8 cellular contexts compared by ENCODE assay signal in genomic region chr14:39988939-39989338, GRCh38.
DNase-seq lines count a peak whose midpoint lies in the region; ATAC-seq, FAIRE-seq and TF ChIP-seq lines count a peak whose summit lies in the region.

No MANE protein-coding gene starts in this region.

- H3K14ac ChIP-seq in H1 (ENCODE audit: insufficient read length): no peak overlapping the region

- no peak overlapping the region for H3K27ac Mint-ChIP-seq in stimulated activated effector memory CD8-positive, alpha-beta T cell treated with anti-CD3 and anti-CD28 coated beads, Interleukin-12 subunit alpha, Interleukin-12 subunit beta, amount 100 ng/mL, for 72 hours

- peak; percentile 57 for FAIRE-seq in H1 (lab: Jason Lieb, UNC)

- TF ChIP-seq CTCF in A673 (conservative IDR thresholded peaks at IDR 0.05; ENCODE audit: low read depth, low read length) (peak; percentile 58), H1 (IDR thresholded peaks at IDR 0.05; ENCODE audit: control extremely low read depth in 1 of 3, insufficient read depth in 1 of 3, low read depth in 1 of 3, low read length in 3 of 3) (peak in 2 of 3 experiments; percentile 37 to 59; a peak in 2 of 4 replicates), retinal pigment epithelial cell (conservative IDR thresholded peaks at IDR 0.05; ENCODE audit: low read depth, low read length) (peak; percentile 67)

- H3K36me3 ChIP-seq in A673 (ENCODE audit: insufficient read depth, low read length, poor library complexity, severe bottlenecking): no peaks in the 10 kb centered on the region
- H3K36me3 ChIP-seq in H1 (ENCODE audit: control insufficient read depth in 2 of 4, insufficient read depth in 4 of 4, low read length in 3 of 4): no peaks in the 10 kb centered on the region

- no peak overlapping the region for H4K5ac ChIP-seq in H1 (ENCODE audit: insufficient read length, low read depth, low read length)

- POLR2A ChIA-PET in A673 (lab: Charles Lee; ENCODE audit: low non-redundant PET) (no interaction called here), H1 (lab: Charles Lee; ENCODE audit: partially characterized antibody) (no interaction called here)

- H3K27me3 ChIP-seq in A673 (replicated peaks; ENCODE audit: insufficient read depth, low read depth, low read length, poor library complexity) (no peaks in the 10 kb centered on the region), H1 (replicated peaks in 1 of 4; ENCODE audit: control insufficient read depth in 3 of 4, extremely low read depth in 1 of 4, insufficient read depth in 3 of 4, low read length in 3 of 4) (no peaks in the 10 kb centered on the region)

- CTCF ChIA-PET in A673 (lab: Charles Lee): no interaction called here
- CTCF ChIA-PET in H1 (lab: Charles Lee; ENCODE audit: partially characterized antibody): interaction anchor here (1.1 to 1.3 kb wide), 3 partner anchors 19 to 520 kb away, joined by 3 to 4 read pairs (median 4); no protein-coding TSS in a partner anchor

- H2BK120ac ChIP-seq in H1 (replicated peaks; ENCODE audit: low read depth, low read length): no peak overlapping the region

- no peak overlapping the region for H2AK5ac ChIP-seq in H1 (ENCODE audit: low read depth, low read length)

- H3K4me3 Mint-ChIP-seq in stimulated activated effector memory CD8-positive, alpha-beta T cell treated with anti-CD3 and anti-CD28 coated beads, Interleukin-12 subunit alpha, Interleukin-12 subunit beta, amount 100 ng/mL, for 72 hours: no peak overlapping the region

- no TSS peak for BruUV-seq in A673 (replicated peaks; lab: Mats Ljungman, UMichigan)

- no peaks in the 10 kb centered on the region for H3K79me2 ChIP-seq in H1 (ENCODE audit: control insufficient read depth in 1 of 2, insufficient read depth in 2 of 2, low read length in 2 of 2)

- no peak overlapping the region for H2BK5ac ChIP-seq in H1 (ENCODE audit: low read depth, low read length)

- H3K9ac ChIP-seq in H1 (replicated peaks in 1 of 4; ENCODE audit: extremely low read depth in 1 of 4, low read depth in 3 of 4, low read length in 3 of 4): no peak overlapping the region

- peak; percentile 46 for ATAC-seq in HG03442 (IDR thresholded peaks at IDR 0.05; ENCODE audit: unreplicated experiment)
- no peak for ATAC-seq in HG02852 (IDR thresholded peaks at IDR 0.05; ENCODE audit: unreplicated experiment)
- ATAC-seq in stimulated activated effector memory CD8-positive, alpha-beta T cell treated with anti-CD3 and anti-CD28 coated beads, Interleukin-12 subunit alpha, Interleukin-12 subunit beta, amount 100 ng/mL, for 72 hours: no peak

- H3K23ac ChIP-seq in H1 (ENCODE audit: insufficient read length): no peak overlapping the region

- H3K27ac ChIP-seq in A673 (ENCODE audit: low read depth, low read length, poor library complexity, severe bottlenecking) (no peak overlapping the region), H1 (ENCODE audit: low read depth, low read length) (no peak overlapping the region)

- H4K8ac ChIP-seq in H1 (ENCODE audit: extremely low read depth, insufficient read depth, low read length): no peak overlapping the region

- H3K9me3 Mint-ChIP-seq in stimulated activated effector memory CD8-positive, alpha-beta T cell treated with anti-CD3 and anti-CD28 coated beads, Interleukin-12 subunit alpha, Interleukin-12 subunit beta, amount 100 ng/mL, for 72 hours: no peaks in the 10 kb centered on the region

- H3K4ac ChIP-seq in H1 (replicated peaks; ENCODE audit: insufficient read length, low read depth, low read length): no peak overlapping the region

- H3K36me3 Mint-ChIP-seq in stimulated activated effector memory CD8-positive, alpha-beta T cell treated with anti-CD3 and anti-CD28 coated beads, Interleukin-12 subunit alpha, Interleukin-12 subunit beta, amount 100 ng/mL, for 72 hours: no peaks in the 10 kb centered on the region

- H3K18ac ChIP-seq in H1 (ENCODE audit: extremely low read depth, low read length): no peak overlapping the region

- TF ChIP-seq EP300 in H1 (IDR thresholded peaks at IDR 0.05; ENCODE audit: borderline replicate concordance in 1 of 2, low read depth in 2 of 2, low read length in 2 of 2): no peak

- H3K4me1 Mint-ChIP-seq in stimulated activated effector memory CD8-positive, alpha-beta T cell treated with anti-CD3 and anti-CD28 coated beads, Interleukin-12 subunit alpha, Interleukin-12 subunit beta, amount 100 ng/mL, for 72 hours: no peaks in the 10 kb centered on the region

- 48 to 100% methylated on average over 1 to 2 of the region's 2 CpGs for WGBS in H1 (ENCODE audit: extremely low coverage in 1 of 2, insufficient coverage in 1 of 2, insufficient read length in 1 of 2, insufficient replicate concordance in 2 of 2, low coverage in 1 of 2, low lambda C conversion rate in 2 of 2, missing lambda C conversion rate in 1 of 2), 2 experiments

- no peaks in the 10 kb centered on the region for H3K9me3 ChIP-seq in A673 (ENCODE audit: low read depth, low read length, poor library complexity, severe bottlenecking)
- H3K9me3 ChIP-seq in H1 (ENCODE audit: insufficient read depth in 2 of 2, low read depth in 1 of 2, low read length in 1 of 2): no peaks in the 10 kb centered on the region

- H2BK20ac ChIP-seq in H1 (ENCODE audit: low read length): no peak overlapping the region

- H2AFZ ChIP-seq in H1 (ENCODE audit: low read length): no peak overlapping the region

- no peak for TF ChIP-seq POLR2A in H1 (IDR thresholded peaks at IDR 0.05; ENCODE audit: control extremely low read depth in 1 of 2, low read depth in 2 of 2, low read length in 2 of 2)

- no peak overlapping the region for H3K56ac ChIP-seq in H1 (replicated peaks; ENCODE audit: insufficient read length, low read depth, low read length)

- intact Hi-C loops in A673 (cut with micrococcal nuclease; ENCODE audit: unreplicated experiment): loop anchor here (2.0 kb wide), 1 partner anchor 1612 kb away; no protein-coding TSS in a partner anchor

- no peak overlapping the region for H3K4me2 ChIP-seq in H1 (ENCODE audit: insufficient read depth in 1 of 2, low read depth in 2 of 2, low read length in 2 of 2)

- H3K4me3 ChIP-seq in A673 (ENCODE audit: low read depth, low read length, poor library complexity, severe bottlenecking): no peak overlapping the region
- no peak overlapping the region for H3K4me3 ChIP-seq in H1 (ENCODE audit: extremely low read depth in 1 of 4, insufficient read depth in 2 of 4, low read depth in 3 of 4, low read length in 4 of 4)
- no peak overlapping the region for H3K4me3 ChIP-seq in retinal pigment epithelial cell (ENCODE audit: low read length)

- H3K23me2 ChIP-seq in H1 (ENCODE audit: low read depth, low read length): no peaks in the 10 kb centered on the region

- H2BK15ac ChIP-seq in H1 (ENCODE audit: low read length): no peak overlapping the region

- no peak overlapping the region for H2BK12ac ChIP-seq in H1 (ENCODE audit: low read depth, low read length)

- H3K4me1 ChIP-seq in A673 (ENCODE audit: insufficient read depth, low read length, poor library complexity, severe bottlenecking) (no peaks in the 10 kb centered on the region), H1 (replicated peaks in 1 of 4; ENCODE audit: control insufficient read depth in 3 of 4, insufficient read depth in 4 of 4, low read length in 3 of 4) (no peaks in the 10 kb centered on the region)

- H3K79me1 ChIP-seq in H1 (ENCODE audit: low read depth, low read length): no peaks in the 10 kb centered on the region

- H4K91ac ChIP-seq in H1 (replicated peaks; ENCODE audit: insufficient read length, low read length): no peak overlapping the region

- DNase-seq in A673 (ENCODE audit: low spot score) (peak; percentile 54), NCI-H524 treated with DMSO at 0.1 percent for 48 hours (lab: John Stamatoyannopoulos, UW) (peak; percentile 70), H1 (ENCODE audit: low read depth in 1 of 2, low spot score in 2 of 2) (no peak), retinal pigment epithelial cell (ENCODE audit: low read depth) (peak; percentile 51), dedifferentiated amniotic fluid mesenchymal stem cell (ENCODE audit: extremely low spot score) (no peak)
- no peak for DNase-seq in stimulated activated effector memory CD8-positive, alpha-beta T cell treated with anti-CD3 and anti-CD28 coated beads, Interleukin-12 subunit alpha, Interleukin-12 subunit beta, amount 100 ng/mL, for 72 hours (ENCODE audit: low spot score in 2 of 2)

- H4K20me1 ChIP-seq in H1 (replicated peaks in 1 of 2; ENCODE audit: control insufficient read depth in 1 of 2, insufficient read depth in 2 of 2, low read length in 2 of 2): no peaks in the 10 kb centered on the region

- peak; percentile 87 to 91 for TF ChIP-seq RAD21 in H1 (IDR thresholded peaks at IDR 0.05 in 1 of 2, conservative IDR thresholded peaks at IDR 0.05 in 1 of 2; ENCODE audit: low read depth in 2 of 2, low read length in 2 of 2)

TF ChIP-seq in H1, 55 proteins besides CTCF, POLR2A, EP300 and RAD21:
- no peak for TF ChIP-seq PHF8 (conservative IDR thresholded peaks at IDR 0.05; ENCODE audit: low read depth, low read length)
- TF ChIP-seq KDM5A (IDR thresholded peaks at IDR 0.05; ENCODE audit: low read length): no peak
- no peak for TF ChIP-seq RBBP5 (IDR thresholded peaks at IDR 0.05; ENCODE audit: borderline replicate concordance, low read depth, low read length)
- TF ChIP-seq CBX8 (IDR thresholded peaks at IDR 0.05; ENCODE audit: borderline replicate concordance, low read depth, low read length): no peak
- TF ChIP-seq MAFK (IDR thresholded peaks at IDR 0.05; ENCODE audit: low read depth, low read length): no peak
- no peak for TF ChIP-seq SP1 (IDR thresholded peaks at IDR 0.05; ENCODE audit: low read depth, low read length)
- no peak for TF ChIP-seq CHD1 (IDR thresholded peaks at IDR 0.05; ENCODE audit: low read depth, low read length)
- no peak for TF ChIP-seq SIN3A (conservative IDR thresholded peaks at IDR 0.05 in 1 of 2, IDR thresholded peaks at IDR 0.05 in 1 of 2; ENCODE audit: low read depth in 1 of 2, low read length in 2 of 2)

Comparison
In these comparisons a context has a peak if more than half of its experiments do, and no peak if none do; other contexts are left out.
1. DNase-seq: peak in A673 (single experiment), NCI-H524 treated with DMSO at 0.1 percent for 48 hours (single experiment) and retinal pigment epithelial cell (single experiment); none in H1 (0 of 2), stimulated activated effector memory CD8-positive, alpha-beta T cell treated with anti-CD3 and anti-CD28 coated beads, Interleukin-12 subunit alpha, Interleukin-12 subunit beta, amount 100 ng/mL, for 72 hours (0 of 2) and dedifferentiated amniotic fluid mesenchymal stem cell (single experiment).
2. Peak in every context shown above with its lines, with median percentiles within 50 percentile points of each other: CTCF ChIP-seq.